ENCODE assay signal across 18 cellular contexts in the genomic region with DNA sequence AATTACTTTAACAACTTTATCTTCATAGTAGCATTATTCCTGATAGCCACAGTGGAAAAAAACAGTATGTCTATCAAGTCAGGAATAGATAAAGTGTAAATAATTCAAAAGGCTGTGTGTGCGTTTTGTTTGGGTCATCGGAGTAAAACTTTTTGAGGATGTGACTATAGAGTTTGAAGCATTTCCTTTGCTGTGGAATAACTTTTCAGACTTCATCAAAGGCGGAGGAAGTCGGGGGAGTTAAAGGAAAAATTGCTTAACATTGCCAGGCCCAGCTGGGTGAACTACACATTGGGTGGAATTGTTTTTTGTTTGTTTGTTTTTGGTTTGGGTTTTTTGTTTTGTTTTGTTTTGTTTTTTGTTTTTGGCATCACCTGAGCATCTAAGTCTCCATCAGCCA.
DNase-seq lines count a peak whose midpoint lies in the region; ATAC-seq and TF ChIP-seq lines count a peak whose summit lies in the region.
"Had no signal": no experiment of that assay in that cellular context is flagged by ENCODE, and none has a peak within 500 bp of the region (broad histone marks: within the 10 kb centered on the region; RNA-seq: fewer than 3 reads in every experiment).

No MANE protein-coding gene starts in this region.

- no peak overlapping the region for H3K27ac ChIP-seq in CD4-positive, alpha-beta T cell (ENCODE audit: low read depth, low read length)
- H3K27ac ChIP-seq in ascending aorta = peak overlapping the region; percentile 42 to 79

- intact Hi-C loops in CD4-positive, alpha-beta T cell (cut with DNase I, micrococcal nuclease) = no loop called here
- intact Hi-C loops in ascending aorta (cut with DNase I) = no loop called here
- intact Hi-C loops in posterior vena cava (cut with DNase I) = no loop called here

- no peaks in the 10 kb centered on the region for H3K9me3 Mint-ChIP-seq in CD4-positive, alpha-beta T cell
- H3K9me3 Mint-ChIP-seq in stimulated activated naive CD8-positive, alpha-beta T cell treated with anti-CD3 and anti-CD28 coated beads, Interleukin-15, amount 100 ng/mL, for 72 hours = no peaks in the 10 kb centered on the region
- H3K9me3 Mint-ChIP-seq: HFFc6; stimulated activated naive CD8-positive, alpha-beta T cell treated with anti-CD3 and anti-CD28 coated beads, Interleukin-15, Interleukin-2, amounts not matched to agents 100 ng/mL and 50 ng/mL, for 24 hours had no signal

- POLR2A ChIA-PET in CD4-positive, alpha-beta T cell (lab: Charles Lee) = no interaction called here

- peaks cover 39 to 48% of the 10 kb centered on the region in 2 donors for H3K36me3 ChIP-seq in ascending aorta
- H3K36me3 ChIP-seq: ovary had no signal

- no peak overlapping the region for H3K4me3 Mint-ChIP-seq in CD4-positive, alpha-beta T cell
- no peak overlapping the region for H3K4me3 Mint-ChIP-seq in stimulated activated naive CD8-positive, alpha-beta T cell treated with anti-CD3 and anti-CD28 coated beads, Interleukin-15, amount 100 ng/mL, for 72 hours
- H3K4me3 Mint-ChIP-seq: HFFc6; stimulated activated naive CD8-positive, alpha-beta T cell treated with anti-CD3 and anti-CD28 coated beads, Interleukin-15, Interleukin-2, amounts not matched to agents 100 ng/mL and 50 ng/mL, for 24 hours had no signal

- no peak for TF ChIP-seq CTCF in CD4-positive, alpha-beta T cell (IDR thresholded peaks at IDR 0.05)
- TF ChIP-seq CTCF in ascending aorta (IDR thresholded peaks at IDR 0.05) (no peak), fibroblast of villous mesenchyme (IDR thresholded peaks at IDR 0.05; ENCODE audit: insufficient read depth, low read depth, low read length) (no peak), GM10266 (IDR thresholded peaks at IDR 0.05; ENCODE audit: control insufficient read depth, insufficient read depth, low read depth, missing control alignments) (no peak)

- no peaks in the 10 kb centered on the region for H3K9me3 ChIP-seq in CD4-positive, alpha-beta T cell (ENCODE audit: control insufficient read depth, low read length)
- no peaks in the 10 kb centered on the region for H3K9me3 ChIP-seq in ascending aorta
- H3K9me3 ChIP-seq: ovary had no signal

- CTCF ChIA-PET in CD4-positive, alpha-beta T cell (lab: Charles Lee) = interaction anchor here (1.4 to 1.6 kb wide), 2 partner anchors 60 to 140 kb away, joined by 4 to 5 read pairs; no protein-coding TSS in a partner anchor

- no peak for ATAC-seq in CD4-positive, alpha-beta T cell (ENCODE audit: poor library complexity)
- no peak for ATAC-seq in stimulated activated naive CD8-positive, alpha-beta T cell treated with anti-CD3 and anti-CD28 coated beads, Interleukin-15, amount 100 ng/mL, for 72 hours
- ATAC-seq: PC-3 had no signal

- DNase-seq in CD4-positive, alpha-beta T cell = no peak
- DNase-seq in ascending aorta (ENCODE audit: low spot score in 2 of 2) (no peak), fibroblast of villous mesenchyme (ENCODE audit: low read depth) (peak; percentile 45), pulmonary artery endothelial cell (ENCODE audit: low read depth, low spot score) (peak; percentile 50), SIG-M5 (lab: John Stamatoyannopoulos, UW) (no peak), GM10266 (ENCODE audit: extremely low spot score) (no peak), posterior vena cava (ENCODE audit: low spot score) (no peak)
- DNase-seq in stimulated activated naive CD8-positive, alpha-beta T cell treated with anti-CD3 and anti-CD28 coated beads, Interleukin-15, amount 100 ng/mL, for 72 hours = no peak
- DNase-seq: activated gamma-delta T cell; DMS 273 treated with DMSO at 0.1 percent for 48 hours; effector CD8-positive, alpha-beta T cell; foreskin melanocyte; HFFc6; IMR-90; NCI-H69; ovary; PC-3 had no signal

- H3K4me1 ChIP-seq in ascending aorta = peaks cover 20 to 25% of the 10 kb centered on the region in 2 donors

- no peaks in the 10 kb centered on the region for H3K27me3 ChIP-seq in CD4-positive, alpha-beta T cell (ENCODE audit: control insufficient read depth, insufficient read depth, low read length)
- H3K27me3 ChIP-seq in ascending aorta = no peaks in the 10 kb centered on the region
- H3K27me3 ChIP-seq: ovary had no signal

- H3K27ac Mint-ChIP-seq in CD4-positive, alpha-beta T cell = peak overlapping the region; percentile 43
- no peak overlapping the region for H3K27ac Mint-ChIP-seq in stimulated activated naive CD8-positive, alpha-beta T cell treated with anti-CD3 and anti-CD28 coated beads, Interleukin-15, amount 100 ng/mL, for 72 hours

- peaks cover 92% of the 10 kb centered on the region for H3K36me3 Mint-ChIP-seq in CD4-positive, alpha-beta T cell (ENCODE audit: low read depth)

- no peaks in the 10 kb centered on the region for H3K27me3 Mint-ChIP-seq in CD4-positive, alpha-beta T cell
- H3K27me3 Mint-ChIP-seq in stimulated activated naive CD8-positive, alpha-beta T cell treated with anti-CD3 and anti-CD28 coated beads, Interleukin-15, amount 100 ng/mL, for 72 hours = no peaks in the 10 kb centered on the region
- H3K27me3 Mint-ChIP-seq: stimulated activated naive CD8-positive, alpha-beta T cell treated with anti-CD3 and anti-CD28 coated beads, Interleukin-15, Interleukin-2, amounts not matched to agents 100 ng/mL and 50 ng/mL, for 24 hours had no signal

- H3K4me3 ChIP-seq in ascending aorta (no peak overlapping the region), fibroblast of villous mesenchyme (ENCODE audit: low read depth, low read length) (no peak overlapping the region)
- H3K4me3 ChIP-seq: ovary had no signal

- H3K4me1 Mint-ChIP-seq in CD4-positive, alpha-beta T cell (ENCODE audit: low read depth) = peaks cover 21% of the 10 kb centered on the region
- peaks cover 10% of the 10 kb centered on the region for H3K4me1 Mint-ChIP-seq in stimulated activated naive CD8-positive, alpha-beta T cell treated with anti-CD3 and anti-CD28 coated beads, Interleukin-15, amount 100 ng/mL, for 72 hours

Comparison
In these comparisons a context has a peak if more than half of its experiments do, and no peak if none do; other contexts are left out.
1. DNase-seq: peak in fibroblast of villous mesenchyme (single experiment) and pulmonary artery endothelial cell (single experiment); none in CD4-positive, alpha-beta T cell (0 of 10), ascending aorta (0 of 2), stimulated activated naive CD8-positive, alpha-beta T cell treated with anti-CD3 and anti-CD28 coated beads, Interleukin-15, amount 100 ng/mL, for 72 hours (0 of 2), SIG-M5 (single experiment), GM10266 (single experiment) and posterior vena cava (single experiment).